ENCODE assay signal across 16 cellular contexts in genomic region chr2:119248311-119248710, GRCh38. TPM values are rescaled to one million over a fixed set of nuclear protein-coding genes. Genes with fewer than 3 reads are reported as not detected.
DNase-seq lines count a peak whose midpoint lies in the region; TF ChIP-seq lines count a peak whose summit lies in the region.
"Had no signal": no experiment of that assay in that cellular context is flagged by ENCODE, and none has a peak within 500 bp of the region (broad histone marks: within the 10 kb centered on the region; RNA-seq: fewer than 3 reads in every experiment).

No MANE protein-coding gene starts in this region.

- H3K79me1 ChIP-seq in mesenchymal stem cell (replicated peaks; ENCODE audit: low read length, poor library complexity, severe bottlenecking) = peaks cover 51% of the 10 kb centered on the region

- no peak overlapping the region for H2BK12ac ChIP-seq in mesenchymal stem cell (ENCODE audit: low read length in 2 of 2)

- H3K4me2 ChIP-seq in mammary epithelial cell (ENCODE audit: insufficient read depth, low read depth, low read length) (peak overlapping the region; percentile 42), mesenchymal stem cell (ENCODE audit: low read length, poor library complexity, severe bottlenecking) (no peak overlapping the region)
- H3K4me2 ChIP-seq: SK-N-SH had no signal

- H3K36me3 ChIP-seq in A673 (ENCODE audit: insufficient read depth, low read length, poor library complexity, severe bottlenecking) (peaks cover 4% of the 10 kb centered on the region), HEK293 (ENCODE audit: control insufficient read depth in 2 of 2, insufficient read depth in 1 of 2, low read length in 2 of 2) (peaks cover 0 to 63% of the 10 kb centered on the region in 2 experiments; a peak in 2 of 3 replicates), mammary epithelial cell (ENCODE audit: insufficient read depth, low read length) (peaks cover 3% of the 10 kb centered on the region), mesenchymal stem cell (ENCODE audit: control insufficient read depth in 1 of 2, insufficient read depth in 2 of 2, low read depth in 1 of 2, low read length in 2 of 2) (peaks cover 52 to 67% of the 10 kb centered on the region in 2 experiments)

- no peak overlapping the region for H2BK120ac ChIP-seq in mesenchymal stem cell (ENCODE audit: low read depth, low read length)

- H3K4ac ChIP-seq in mesenchymal stem cell (ENCODE audit: low read depth in 1 of 2, low read length in 2 of 2) = no peak overlapping the region

- H3K18ac ChIP-seq in mesenchymal stem cell (ENCODE audit: low read depth in 1 of 2, low read length in 2 of 2) = peak overlapping the region; percentile 28 to 76

- in situ Hi-C loops in mammary epithelial cell (cut with MboI; ENCODE audit: low sequenced_read_pairs in 2 of 2) = no loop called here

- H3K4me1 ChIP-seq in A673 (ENCODE audit: insufficient read depth, low read length, poor library complexity, severe bottlenecking) (peaks cover 4% of the 10 kb centered on the region), HEK293 (ENCODE audit: control insufficient read depth, insufficient read depth, low read length) (peaks cover 10% of the 10 kb centered on the region), mammary epithelial cell (ENCODE audit: insufficient read depth, low read length) (peaks cover 41% of the 10 kb centered on the region), mesenchymal stem cell (ENCODE audit: control insufficient read depth, insufficient read depth, low read depth, low read length) (peaks cover 46% of the 10 kb centered on the region)

- POLR2A ChIA-PET in A673 (lab: Charles Lee; ENCODE audit: low non-redundant PET) = no interaction called here
- POLR2A ChIA-PET in HEK293 (lab: Yijun Ruan, JAX) = no interaction called here

- no peak overlapping the region for H4K8ac ChIP-seq in mesenchymal stem cell (ENCODE audit: low read length)

- H3K9me3 ChIP-seq in A673 (ENCODE audit: low read depth, low read length, poor library complexity, severe bottlenecking) (no peaks in the 10 kb centered on the region), HEK293 (ENCODE audit: control insufficient read depth, insufficient read depth, low read depth, low read length) (no peaks in the 10 kb centered on the region), mammary epithelial cell (replicated peaks; ENCODE audit: insufficient read depth, low read length) (no peaks in the 10 kb centered on the region), mesenchymal stem cell (ENCODE audit: control insufficient read depth, low read length) (peaks cover 9% of the 10 kb centered on the region)
- H3K9me3 ChIP-seq: SK-N-SH had no signal

- dilution Hi-C loops in mammary epithelial cell (cut with HindIII; ENCODE audit: low sequenced_read_pairs) = no loop called here

- TF ChIP-seq CTCF in A673 (conservative IDR thresholded peaks at IDR 0.05; ENCODE audit: low read depth, low read length) = no peak
- no peak for TF ChIP-seq CTCF in HEK293 (tag by site-specific recombination; IDR thresholded peaks at IDR 0.05)
- no peak for TF ChIP-seq CTCF in mammary epithelial cell (conservative IDR thresholded peaks at IDR 0.05 in 1 of 2, IDR thresholded peaks at IDR 0.05 in 1 of 2; ENCODE audit: extremely low read depth in 1 of 2, insufficient read depth in 1 of 2, low read depth in 1 of 2, low read length in 2 of 2)

- H2AK5ac ChIP-seq in mesenchymal stem cell (ENCODE audit: low read length, severe bottlenecking) = peak overlapping the region; percentile 81

- 33% methylated on average over 6 of the region's 7 CpGs for WGBS in mammary epithelial cell (ENCODE audit: low coverage, missing lambda C conversion rate)
- 80% methylated on average over 7 of the region's 7 CpGs for WGBS in mesenchymal stem cell

- no peaks in the 10 kb centered on the region for H4K20me1 ChIP-seq in mammary epithelial cell (ENCODE audit: insufficient read depth, low read length)

- no TSS peak for BruUV-seq in A673 (replicated peaks; lab: Mats Ljungman, UMichigan)
- no TSS peak for BruUV-seq in mammary epithelial cell (replicated peaks; lab: Mats Ljungman, UMichigan)

- CTCF ChIA-PET in A673 (lab: Charles Lee) = no interaction called here
- CTCF ChIA-PET in HEK293 (lab: Yijun Ruan, JAX) = no interaction called here
- CTCF ChIA-PET in mammary epithelial cell (lab: Charles Lee; ENCODE audit: low non-redundant PET) = no interaction called here

- H3K27me3 ChIP-seq in A673 (replicated peaks; ENCODE audit: insufficient read depth, low read depth, low read length, poor library complexity) (no peaks in the 10 kb centered on the region), mammary epithelial cell (ENCODE audit: insufficient read depth, low read length) (no peaks in the 10 kb centered on the region), mesenchymal stem cell (ENCODE audit: control insufficient read depth in 1 of 2, insufficient read depth in 1 of 2, low read length in 2 of 2) (no peaks in the 10 kb centered on the region)
- H3K27me3 ChIP-seq: esophagus muscularis mucosa had no signal

- H3K9ac ChIP-seq in mammary epithelial cell (ENCODE audit: insufficient read depth, low read length) = no peak overlapping the region
- H3K9ac ChIP-seq in mesenchymal stem cell (ENCODE audit: low read length) = no peak overlapping the region
- H3K9ac ChIP-seq: SK-N-SH had no signal

- no peak overlapping the region for H2AFZ ChIP-seq in mammary epithelial cell (ENCODE audit: low read depth, low read length)
- no peak overlapping the region for H2AFZ ChIP-seq in mesenchymal stem cell (ENCODE audit: low read depth, low read length)

- H2BK5ac ChIP-seq in mesenchymal stem cell (ENCODE audit: low read depth, low read length, poor library complexity, severe bottlenecking) = no peak overlapping the region

- no peak for TF ChIP-seq POLR2A in erythroblast (IDR thresholded peaks at IDR 0.05; ENCODE audit: low read length)

- no peaks in the 10 kb centered on the region for H3K79me2 ChIP-seq in mammary epithelial cell (ENCODE audit: insufficient read depth, low read length)

- H3K14ac ChIP-seq in mesenchymal stem cell (ENCODE audit: low read length in 2 of 2) = peak overlapping the region in 1 of 2 experiments; percentile 41

- H3K4me3 ChIP-seq in A673 (ENCODE audit: low read depth, low read length, poor library complexity, severe bottlenecking) (no peak overlapping the region), HEK293 (ENCODE audit: low read depth, low read length) (no peak overlapping the region), mammary epithelial cell (replicated peaks in 1 of 3; ENCODE audit: insufficient read depth in 1 of 3, low read depth in 2 of 3, low read length in 3 of 3) (no peak overlapping the region), mesenchymal stem cell (ENCODE audit: insufficient read depth in 1 of 2, low read depth in 1 of 2, low read length in 2 of 2) (no peak overlapping the region)
- H3K4me3 ChIP-seq: esophagus muscularis mucosa had no signal

- peak overlapping the region; percentile 6 for H2BK15ac ChIP-seq in mesenchymal stem cell (ENCODE audit: low read depth, poor library complexity, severe bottlenecking)

- peak overlapping the region; percentile 18 for H4K91ac ChIP-seq in mesenchymal stem cell (ENCODE audit: low read length)

- intact Hi-C loops in A673 (cut with micrococcal nuclease; ENCODE audit: unreplicated experiment) (no loop called here), mammary epithelial cell (cut with micrococcal nuclease) (no loop called here)

- DNase-seq in A673 (ENCODE audit: low spot score) (peak; percentile 59), mammary epithelial cell (peak; percentile 81), mesenchymal stem cell (peak; percentile 55), HuH-7 (ENCODE audit: low spot score) (no peak), DMS 273 (lab: John Stamatoyannopoulos, UW; ENCODE audit: unreplicated experiment) (no peak), erythroblast (lab: John Stamatoyannopoulos, UW) (no peak)
- no peak for DNase-seq in activated T-cell treated with anti-CD3 and anti-CD28 coated beads, Interleukin-2, amount 50 U/mL, for 48 hours
- DNase-seq: activated CD4-positive, alpha-beta T cell treated with anti-CD3 and anti-CD28 coated beads, Interleukin-2, amount 50 U/mL, for 48 hours; cortex of kidney; NCI-H1694 treated with DMSO at 0.1 percent for 48 hours; NCI-H510A; PC-3; SK-N-SH; stimulated activated naive CD4-positive, alpha-beta T cell had no signal

- H3K23ac ChIP-seq in mesenchymal stem cell (ENCODE audit: low read length in 2 of 2) = no peak overlapping the region

- H3K27ac ChIP-seq in A673 (ENCODE audit: low read depth, low read length, poor library complexity, severe bottlenecking) (no peak overlapping the region), HEK293 (ENCODE audit: extremely low read depth, low read depth, low read length) (no peak overlapping the region), mammary epithelial cell (ENCODE audit: insufficient read depth, low read depth, low read length) (no peak overlapping the region), mesenchymal stem cell (ENCODE audit: low read length, poor library complexity, severe bottlenecking) (no peak overlapping the region)
- H3K27ac ChIP-seq: esophagus muscularis mucosa had no signal

TF ChIP-seq in HEK293, 187 proteins besides CTCF, POLR2A, EP300 and RAD21 (continues in another document):
- no peak for TF ChIP-seq PRDM6 (tag by site-specific recombination; IDR thresholded peaks at IDR 0.05)
- no peak for TF ChIP-seq ZNF830 (tag by site-specific recombination; IDR thresholded peaks at IDR 0.05; ENCODE audit: low read depth)
- no peak for TF ChIP-seq ZNF239 (tag by site-specific recombination; IDR thresholded peaks at IDR 0.05)
- no peak for TF ChIP-seq ZNF23 (tag by site-specific recombination; IDR thresholded peaks at IDR 0.05; ENCODE audit: borderline replicate concordance)
- TF ChIP-seq SP7 (tag by site-specific recombination; IDR thresholded peaks at IDR 0.05) = 0 out of 2 replicates have a peak, but pooled peaks have one; percentile 26
- no peak for TF ChIP-seq WT1 (tag by site-specific recombination; IDR thresholded peaks at IDR 0.05)

RNA-seq across cellular contexts. Expression of gene STEAP3, which starts 24.7 kb away (rescaled TPM):
- total RNA-seq in A673 (2021) (19.3 and 20.3 TPM in 2 replicates), mammary epithelial cell (10 to 100 TPM; 28.8 to 35.2 TPM)
- 42.2 TPM for polyA plus RNA-seq in mammary epithelial cell
- polyA minus RNA-seq in mammary epithelial cell = 39.5 TPM
- 25.2 TPM for polyA plus RNA-seq in mesenchymal stem cell (2013, experiment 1 of 2)
- 25.9 TPM for polyA plus RNA-seq in mesenchymal stem cell (2013, experiment 2 of 2)

Comparison
In these comparisons a context has a peak if more than half of its experiments do, and no peak if none do; other contexts are left out.
1. DNase-seq: peak in A673 (single experiment), mammary epithelial cell (single experiment) and mesenchymal stem cell (single experiment); none in activated T-cell treated with anti-CD3 and anti-CD28 coated beads, Interleukin-2, amount 50 U/mL, for 48 hours (0 of 2), HuH-7 (single experiment), DMS 273 (single experiment) and erythroblast (0 of 2).